Comparison of ENCODE assay signal across 1 cellular context in genomic region chr5:911601-912000, GRCh38.
TF ChIP-seq lines count a peak whose summit lies in the region.

No MANE protein-coding gene starts in this region.

TF ChIP-seq in HepG2, 621 proteins besides CTCF, POLR2A, EP300 and RAD21:
- TF ChIP-seq KLF16 (CRISPR knock-in tag; IDR thresholded peaks at IDR 0.05), result no peak
- TF ChIP-seq ZNF619 (CRISPR knock-in tag; IDR thresholded peaks at IDR 0.05), result no peak
- TF ChIP-seq AGO2 (optimal IDR thresholded peaks at IDR 0.05; ENCODE audit: low read depth, low read length), result peak; percentile 6
- no peak for TF ChIP-seq PPARG (CRISPR knock-in tag; conservative IDR thresholded peaks at IDR 0.05)
- no peak for TF ChIP-seq ZNF232 (CRISPR knock-in tag; IDR thresholded peaks at IDR 0.05; ENCODE audit: borderline replicate concordance)
